Comparison of ENCODE assay signal across 28 cellular contexts in the genomic region with DNA sequence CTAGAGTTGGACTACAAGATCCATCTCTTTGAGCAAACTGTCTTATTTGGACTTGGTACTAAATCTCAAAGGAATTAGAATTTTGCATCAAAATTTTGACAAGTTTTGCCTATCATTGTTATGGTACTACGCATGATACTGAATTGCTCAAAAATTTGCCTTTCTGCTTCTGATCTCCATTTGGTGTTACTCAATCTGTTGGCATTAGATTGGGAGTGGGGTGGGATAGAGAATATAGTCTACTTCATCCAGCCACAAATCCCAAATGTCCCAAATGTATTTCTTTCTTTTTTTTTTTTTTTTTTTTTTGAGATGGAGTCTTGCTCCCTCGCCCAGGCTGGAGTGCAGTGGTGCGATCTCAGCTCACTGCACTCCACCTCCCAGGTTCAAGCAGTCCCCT.
"Had no signal": no experiment of that assay in that cellular context is flagged by ENCODE, and none has a peak within 500 bp of the region (broad histone marks: within the 10 kb centered on the region; RNA-seq: fewer than 3 reads in every experiment).

No MANE protein-coding gene starts in this region.

- H3K4me1 ChIP-seq: lower lobe of right lung, psoas muscle, spleen, tibial artery had no signal

- H3K36me3 ChIP-seq: esophagus squamous epithelium, heart right ventricle, lower lobe of right lung, ovary, spleen, tibial artery had no signal

- ATAC-seq: effector memory CD8-positive, alpha-beta T cell; foreskin keratinocyte; heart right ventricle; left ventricle myocardium superior; lower lobe of right lung; natural killer cell; psoas muscle; right cardiac atrium; stimulated activated memory B cell treated with anti-CD40 and anti-IgM and Interleukin-4, amounts not matched to agents 10 μg/mL and 1 μg/mL and 100 μg/mL, for 72 hours; stimulated activated naive CD8-positive, alpha-beta T cell treated with anti-CD3 and anti-CD28 coated beads, Interleukin-15, Interleukin-2, amounts not matched to agents 100 U/mL and 50 U/mL, for 24 hours had no signal

- H3K4me1 Mint-ChIP-seq: natural killer cell; stimulated activated memory B cell treated with anti-CD40 and anti-IgM and Interleukin-4, amounts not matched to agents 10 μg/mL and 1 μg/mL and 100 μg/mL, for 72 hours had no signal

- H3K9me3 Mint-ChIP-seq: effector memory CD8-positive, alpha-beta T cell; natural killer cell; stimulated activated memory B cell treated with anti-CD40 and anti-IgM and Interleukin-4, amounts not matched to agents 10 μg/mL and 1 μg/mL and 100 μg/mL, for 72 hours; type B pancreatic cell had no signal

- H3K9me3 ChIP-seq: esophagus squamous epithelium, lower lobe of right lung, ovary, testis, tibial artery had no signal

- H3K27me3 ChIP-seq: esophagus squamous epithelium, foreskin keratinocyte, heart right ventricle, ovary, spleen, testis, tibial artery had no signal

- H3K36me3 Mint-ChIP-seq: natural killer cell; stimulated activated memory B cell treated with anti-CD40 and anti-IgM and Interleukin-4, amounts not matched to agents 10 μg/mL and 1 μg/mL and 100 μg/mL, for 72 hours had no signal

- H3K27ac ChIP-seq: esophagus squamous epithelium, foreskin keratinocyte, heart right ventricle, lower lobe of right lung, ovary, psoas muscle, skin epidermis, spleen, testis, tibial artery had no signal

- H3K27ac Mint-ChIP-seq: effector memory CD8-positive, alpha-beta T cell; natural killer cell; stimulated activated memory B cell treated with anti-CD40 and anti-IgM and Interleukin-4, amounts not matched to agents 10 μg/mL and 1 μg/mL and 100 μg/mL, for 72 hours; type B pancreatic cell had no signal

- H3K4me3 ChIP-seq: esophagus squamous epithelium, heart right ventricle, lower lobe of right lung, ovary, psoas muscle, skin epidermis, spleen, testis, tibial artery had no signal

- FAIRE-seq: endometrium, urothelium cell line had no signal

- DNase-seq: cortex of kidney; effector memory CD8-positive, alpha-beta T cell; erythroblast; esophagus squamous epithelium; foreskin keratinocyte; glutamatergic neuron; heart right ventricle; hippocampal formation; kidney glomerular epithelial cell; left ventricle myocardium superior; lower lobe of right lung; natural killer cell; occipital lobe; ovary; posterior cingulate gyrus; psoas muscle; right cardiac atrium; spleen; stimulated activated CD4-positive, alpha-beta T cell treated with anti-CD3 and anti-CD28 coated beads, Interleukin-4, amount 100 ng/mL, for 4 hours; stimulated activated naive CD8-positive, alpha-beta T cell treated with anti-CD3 and anti-CD28 coated beads, Interleukin-15, Interleukin-2, amounts not matched to agents 100 U/mL and 50 U/mL, for 24 hours; substantia nigra; testis; tibial artery had no signal

- H3K4me3 Mint-ChIP-seq: effector memory CD8-positive, alpha-beta T cell; natural killer cell; stimulated activated memory B cell treated with anti-CD40 and anti-IgM and Interleukin-4, amounts not matched to agents 10 μg/mL and 1 μg/mL and 100 μg/mL, for 72 hours; type B pancreatic cell had no signal

- H3K27me3 Mint-ChIP-seq: effector memory CD8-positive, alpha-beta T cell; stimulated activated memory B cell treated with anti-CD40 and anti-IgM and Interleukin-4, amounts not matched to agents 10 μg/mL and 1 μg/mL and 100 μg/mL, for 72 hours; type B pancreatic cell had no signal
